In genomic region chr4:53942712-53943111, GRCh38 we compare ENCODE assay signal across 24 cellular contexts.
"Had no signal": no experiment of that assay in that cellular context is flagged by ENCODE, and none has a peak within 500 bp of the region (broad histone marks: within the 10 kb centered on the region; RNA-seq: fewer than 3 reads in every experiment).

No MANE protein-coding gene starts in this region.

- H3K36me3 ChIP-seq: heart left ventricle, left lung, neutrophil, pancreas, right lobe of liver, thyroid gland, vagina had no signal

- H3K27ac Mint-ChIP-seq: mesothelial cell of epicardium; naive B cell; natural killer cell treated with Interleukin-12 subunit alpha and Interleukin-12 subunit beta and Interleukin-15 and Interleukin-18, amount 100 ng/mL, for 72 hours; stimulated activated naive CD8-positive, alpha-beta T cell treated with anti-CD3 and anti-CD28 coated beads, Interleukin-15, amount 100 ng/mL, for 72 hours had no signal

- H2AFZ ChIP-seq: hepatocyte had no signal

- H3K27me3 ChIP-seq: gastrocnemius medialis, heart left ventricle, hepatocyte, pancreas, right lobe of liver, thyroid gland, vagina had no signal

- H3K36me3 Mint-ChIP-seq: naive B cell had no signal

- DNase-seq: cortex of kidney; effector memory CD8-positive, alpha-beta T cell; gastrocnemius medialis; heart left ventricle; left cardiac atrium; left lung; mesenchymal stem cell; mucosa of descending colon; naive B cell; pancreas; right lobe of liver; small intestine; stimulated activated CD4-positive, alpha-beta T cell treated with anti-CD3 and anti-CD28 coated beads, Interleukin-15, amount 100 ng/mL, for 24 hours; stimulated activated CD4-positive, alpha-beta T cell treated with anti-CD3 and anti-CD28 coated beads, Interleukin-2, amount 100 ng/mL, for 48 hours; stimulated activated naive CD4-positive, alpha-beta T cell; stimulated activated naive CD8-positive, alpha-beta T cell treated with anti-CD3 and anti-CD28 coated beads, Interleukin-15, amount 100 ng/mL, for 72 hours; thyroid gland; trophoblast cell had no signal

- H3K9me3 ChIP-seq: neutrophil, pancreas, thyroid gland had no signal

- H3K27ac ChIP-seq: gastrocnemius medialis, heart left ventricle, left lung, neutrophil, pancreas, right lobe of liver, thyroid gland, vagina had no signal

- H3K4me2 ChIP-seq: hepatocyte had no signal

- H3K4me3 Mint-ChIP-seq: effector memory CD8-positive, alpha-beta T cell; mesothelial cell of epicardium; naive B cell; natural killer cell treated with Interleukin-12 subunit alpha and Interleukin-12 subunit beta and Interleukin-15 and Interleukin-18, amount 100 ng/mL, for 72 hours; neural crest cell; stimulated activated naive CD8-positive, alpha-beta T cell treated with anti-CD3 and anti-CD28 coated beads, Interleukin-15, amount 100 ng/mL, for 72 hours had no signal

- ATAC-seq: effector memory CD8-positive, alpha-beta T cell; gastrocnemius medialis; heart left ventricle; mucosa of descending colon; natural killer cell treated with Interleukin-12 subunit alpha and Interleukin-12 subunit beta and Interleukin-15 and Interleukin-18, amount 100 ng/mL, for 72 hours; stimulated activated naive CD8-positive, alpha-beta T cell treated with anti-CD3 and anti-CD28 coated beads, Interleukin-15, amount 100 ng/mL, for 72 hours had no signal

- H3K4me3 ChIP-seq: gastrocnemius medialis, heart left ventricle, hepatocyte, left lung, mucosa of descending colon, pancreas, right lobe of liver, thyroid gland, vagina had no signal

- H3K79me2 ChIP-seq: hepatocyte had no signal

- H3K4me1 Mint-ChIP-seq: naive B cell; neural crest cell; stimulated activated naive CD8-positive, alpha-beta T cell treated with anti-CD3 and anti-CD28 coated beads, Interleukin-15, amount 100 ng/mL, for 72 hours had no signal

- H3K4me1 ChIP-seq: gastrocnemius medialis, pancreas, right lobe of liver, thyroid gland, vagina had no signal

- H3K27me3 Mint-ChIP-seq: stimulated activated naive CD8-positive, alpha-beta T cell treated with anti-CD3 and anti-CD28 coated beads, Interleukin-15, amount 100 ng/mL, for 72 hours had no signal
